In the genomic region with DNA sequence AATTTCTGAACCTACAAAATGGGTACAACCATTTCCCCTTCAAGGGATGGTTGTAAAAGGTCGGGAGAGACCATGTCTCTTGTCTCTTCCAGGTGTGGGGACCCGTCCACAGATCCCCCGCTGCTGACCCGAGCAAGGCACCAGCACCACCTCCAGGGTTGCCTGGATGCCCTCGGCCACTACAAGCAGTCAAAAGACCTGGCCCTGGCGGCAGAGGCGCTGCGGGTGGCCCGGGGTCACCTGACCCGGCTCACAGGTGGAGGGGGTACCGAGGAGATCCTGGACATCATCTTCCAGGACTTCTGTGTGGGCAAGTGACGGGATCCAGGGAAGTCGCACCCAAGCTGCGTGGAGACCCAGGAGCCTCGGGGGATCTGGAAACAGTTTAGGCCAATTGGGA, we compare ENCODE assay signal across 1 cellular context.
TF ChIP-seq lines count a peak whose summit lies in the region.

No MANE protein-coding gene starts in this region.

TF ChIP-seq in IMR-90, 13 proteins besides CTCF, POLR2A, EP300 and RAD21 (continued from another document):
- no peak for TF ChIP-seq BHLHE40 (IDR thresholded peaks at IDR 0.05; ENCODE audit: low read depth, low read length)
- TF ChIP-seq NFE2L2 (IDR thresholded peaks at IDR 0.05; ENCODE audit: low read depth, low read length), result no peak
- no peak for TF ChIP-seq FOS (IDR thresholded peaks at IDR 0.05; ENCODE audit: low read depth, low read length)
- TF ChIP-seq SMC3 (IDR thresholded peaks at IDR 0.05; ENCODE audit: low read depth, low read length), result no peak
- TF ChIP-seq, protein P1, sequence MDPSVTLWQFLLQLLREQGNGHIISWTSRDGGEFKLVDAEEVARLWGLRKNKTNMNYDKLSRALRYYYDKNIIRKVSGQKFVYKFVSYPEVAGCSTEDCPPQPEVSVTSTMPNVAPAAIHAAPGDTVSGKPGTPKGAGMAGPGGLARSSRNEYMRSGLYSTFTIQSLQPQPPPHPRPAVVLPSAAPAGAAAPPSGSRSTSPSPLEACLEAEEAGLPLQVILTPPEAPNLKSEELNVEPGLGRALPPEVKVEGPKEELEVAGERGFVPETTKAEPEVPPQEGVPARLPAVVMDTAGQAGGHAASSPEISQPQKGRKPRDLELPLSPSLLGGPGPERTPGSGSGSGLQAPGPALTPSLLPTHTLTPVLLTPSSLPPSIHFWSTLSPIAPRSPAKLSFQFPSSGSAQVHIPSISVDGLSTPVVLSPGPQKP (IDR thresholded peaks at IDR 0.05; ENCODE audit: borderline replicate concordance, low read depth, low read length), result no peak
